In genomic region chr16:84243732-84244131, GRCh38 we compare ENCODE assay signal across 14 cellular contexts. TPM values are rescaled to one million over a fixed set of nuclear protein-coding genes. Genes with fewer than 3 reads are reported as not detected.
DNase-seq lines count a peak whose midpoint lies in the region; ATAC-seq, FAIRE-seq and TF ChIP-seq lines count a peak whose summit lies in the region.
"Had no signal": no experiment of that assay in that cellular context is flagged by ENCODE, and none has a peak within 500 bp of the region (broad histone marks: within the 10 kb centered on the region; RNA-seq: fewer than 3 reads in every experiment).

No MANE protein-coding gene starts in this region.

- no peak for TF ChIP-seq POLR2A in NB4 (IDR thresholded peaks at IDR 0.05; ENCODE audit: extremely low read depth, insufficient read length)
- TF ChIP-seq POLR2A in H1 (IDR thresholded peaks at IDR 0.05; ENCODE audit: control extremely low read depth in 1 of 2, low read depth in 2 of 2, low read length in 2 of 2), result no peak

- H3K27me3 ChIP-seq in SK-N-SH (ENCODE audit: insufficient read depth), result no peaks in the 10 kb centered on the region; the same call in 1 of the 2 replicates
- no peaks in the 10 kb centered on the region; a peak in 1 of 7 replicates for H3K27me3 ChIP-seq in H1 (replicated peaks in 1 of 4; ENCODE audit: control insufficient read depth in 3 of 4, extremely low read depth in 1 of 4, insufficient read depth in 3 of 4, low read length in 3 of 4)
- H3K27me3 ChIP-seq: BLaER1 had no signal

- ATAC-seq in SK-N-SH treated with all-trans-retinoic acid at 6 μM for 48 hours (0 out of 3 replicates have a peak, but pooled peaks have one; percentile 28), GM18873 (IDR thresholded peaks at IDR 0.05; ENCODE audit: low FRiP score, unreplicated experiment) (no peak), HG03025 (IDR thresholded peaks at IDR 0.05; ENCODE audit: low FRiP score, unreplicated experiment) (no peak)

- H2BK20ac ChIP-seq in H1 (ENCODE audit: low read length), result no peak overlapping the region

- no peak overlapping the region for H2BK15ac ChIP-seq in H1 (ENCODE audit: low read length)

- H3K36me3 ChIP-seq in SK-N-SH (replicated peaks in 1 of 2; ENCODE audit: control insufficient read depth in 1 of 2, insufficient read depth in 2 of 2, low read length in 1 of 2) (no peaks in the 10 kb centered on the region), H1 (ENCODE audit: control insufficient read depth in 2 of 4, insufficient read depth in 4 of 4, low read length in 3 of 4) (no peaks in the 10 kb centered on the region)
- H3K36me3 ChIP-seq: BLaER1 had no signal

- TF ChIP-seq RAD21 in SK-N-SH (IDR thresholded peaks at IDR 0.05; ENCODE audit: low read length), result no peak
- TF ChIP-seq RAD21 in H1 (IDR thresholded peaks at IDR 0.05 in 1 of 2, conservative IDR thresholded peaks at IDR 0.05 in 1 of 2; ENCODE audit: low read depth in 2 of 2, low read length in 2 of 2), result no peak

- H3K18ac ChIP-seq in H1 (ENCODE audit: extremely low read depth, low read length), result no peak overlapping the region

- H2BK5ac ChIP-seq in H1 (ENCODE audit: low read depth, low read length), result no peak overlapping the region

- FAIRE-seq in H1 (lab: Jason Lieb, UNC) (no peak), frontal cortex (lab: Jason Lieb, UNC) (no peak)

- H3K79me1 ChIP-seq in H1 (ENCODE audit: low read depth, low read length), result no peaks in the 10 kb centered on the region

- H3K9me2 ChIP-seq in SK-N-SH, result no peaks in the 10 kb centered on the region

- peaks cover 0 to 11% of the 10 kb centered on the region in 2 experiments; a peak in 1 of 4 replicates for H3K4me1 ChIP-seq in SK-N-SH (ENCODE audit: control insufficient read depth in 1 of 2, insufficient read depth in 2 of 2, low read depth in 1 of 2, low read length in 1 of 2)
- no peaks in the 10 kb centered on the region for H3K4me1 ChIP-seq in H1 (replicated peaks in 1 of 4; ENCODE audit: control insufficient read depth in 3 of 4, insufficient read depth in 4 of 4, low read length in 3 of 4)
- H3K4me1 ChIP-seq: Caco-2 had no signal

- no peak for TF ChIP-seq EP300 in SK-N-SH (IDR thresholded peaks at IDR 0.05; ENCODE audit: borderline replicate concordance in 1 of 2, low read depth in 1 of 2, low read length in 1 of 2)
- no peak for TF ChIP-seq EP300 in H1 (IDR thresholded peaks at IDR 0.05; ENCODE audit: borderline replicate concordance in 1 of 2, low read depth in 2 of 2, low read length in 2 of 2)

- DNase-seq in SK-N-SH (no peak), NB4 (ENCODE audit: low read depth) (peak; percentile 29), H1 (ENCODE audit: low read depth in 1 of 2, low spot score in 2 of 2) (no peak), frontal cortex (ENCODE audit: low spot score in 2 of 2) (no peak)
- DNase-seq: 8988T; AML-193; Caco-2; CD8-positive, alpha-beta memory T cell; GM23248; H9 had no signal

- no peak overlapping the region for H3K23ac ChIP-seq in H1 (ENCODE audit: insufficient read length)

- H3K4me3 ChIP-seq in SK-N-SH (ENCODE audit: low read depth in 2 of 2, low read length in 1 of 2) (no peak overlapping the region), NB4 (ENCODE audit: low read depth, low read length) (no peak overlapping the region), H1 (ENCODE audit: extremely low read depth in 1 of 4, insufficient read depth in 2 of 4, low read depth in 3 of 4, low read length in 4 of 4) (no peak overlapping the region)
- H3K4me3 ChIP-seq: BLaER1, GM23248 had no signal

- H3K14ac ChIP-seq in H1 (ENCODE audit: insufficient read length), result no peak overlapping the region

- no peak overlapping the region for H2BK120ac ChIP-seq in H1 (replicated peaks; ENCODE audit: low read depth, low read length)

- H4K8ac ChIP-seq in H1 (ENCODE audit: extremely low read depth, insufficient read depth, low read length), result no peak overlapping the region

- no peak overlapping the region for H2BK12ac ChIP-seq in H1 (ENCODE audit: low read depth, low read length)

- no peak overlapping the region for H2AK5ac ChIP-seq in H1 (ENCODE audit: low read depth, low read length)

- no peak overlapping the region for H3K4me2 ChIP-seq in SK-N-SH
- H3K4me2 ChIP-seq in H1 (ENCODE audit: insufficient read depth in 1 of 2, low read depth in 2 of 2, low read length in 2 of 2), result no peak overlapping the region
- H3K4me2 ChIP-seq: BLaER1 had no signal

- H2AFZ ChIP-seq in SK-N-SH (ENCODE audit: low read depth) (no peak overlapping the region), H1 (ENCODE audit: low read length) (no peak overlapping the region)
- H2AFZ ChIP-seq: GM23248 had no signal

- H4K20me1 ChIP-seq in SK-N-SH (ENCODE audit: insufficient read depth), result no peaks in the 10 kb centered on the region
- no peaks in the 10 kb centered on the region for H4K20me1 ChIP-seq in H1 (replicated peaks in 1 of 2; ENCODE audit: control insufficient read depth in 1 of 2, insufficient read depth in 2 of 2, low read length in 2 of 2)

- TF ChIP-seq CTCF in SK-N-SH (IDR thresholded peaks at IDR 0.05) (no peak), NB4 (IDR thresholded peaks at IDR 0.05; ENCODE audit: low read depth, low read length) (no peak), H1 (IDR thresholded peaks at IDR 0.05; ENCODE audit: control extremely low read depth in 1 of 3, insufficient read depth in 1 of 3, low read depth in 1 of 3, low read length in 3 of 3) (no peak)

- H3F3A ChIP-seq in SK-N-SH (replicated peaks; ENCODE audit: insufficient read depth), result no peaks in the 10 kb centered on the region

- POLR2A ChIA-PET in SK-N-SH (lab: Yijun Ruan, JAX) (no interaction called here), H1 (lab: Charles Lee; ENCODE audit: partially characterized antibody) (no interaction called here)

- H3K79me2 ChIP-seq in SK-N-SH (ENCODE audit: insufficient read depth), result no peaks in the 10 kb centered on the region
- H3K79me2 ChIP-seq in H1 (ENCODE audit: control insufficient read depth in 1 of 2, insufficient read depth in 2 of 2, low read length in 2 of 2), result no peaks in the 10 kb centered on the region

- no peak overlapping the region for H4K91ac ChIP-seq in H1 (replicated peaks; ENCODE audit: insufficient read length, low read length)

- no peaks in the 10 kb centered on the region for H3K23me2 ChIP-seq in H1 (ENCODE audit: low read depth, low read length)

- H3K9me3 ChIP-seq in SK-N-SH (no peaks in the 10 kb centered on the region), H1 (ENCODE audit: insufficient read depth in 2 of 2, low read depth in 1 of 2, low read length in 1 of 2) (no peaks in the 10 kb centered on the region; a peak in 1 of 4 replicates)
- H3K9me3 ChIP-seq: BLaER1, Caco-2 had no signal

- CTCF ChIA-PET in SK-N-SH (lab: Yijun Ruan, JAX), result no interaction called here
- CTCF ChIA-PET in H1 (lab: Charles Lee; ENCODE audit: partially characterized antibody), result interaction anchor here (0.8 to 2.2 kb wide), 3 partner anchors 22 to 64 kb away, joined by 3 to 6 read pairs (median 4); no protein-coding TSS in a partner anchor

- H3K4ac ChIP-seq in H1 (replicated peaks; ENCODE audit: insufficient read length, low read depth, low read length), result no peak overlapping the region

- H3K9ac ChIP-seq in SK-N-SH, result no peak overlapping the region
- H3K9ac ChIP-seq in H1 (replicated peaks in 1 of 4; ENCODE audit: extremely low read depth in 1 of 4, low read depth in 3 of 4, low read length in 3 of 4), result no peak overlapping the region
- H3K9ac ChIP-seq: BLaER1, GM23248 had no signal

- 50% methylated on average over 1 of the region's 1 CpG for WGBS in SK-N-SH (ENCODE audit: low lambda C conversion rate)
- 91% methylated on average over 1 of the region's 1 CpG; no CpG with 5 or more reads in 1 of the 2 experiments for WGBS in H1 (ENCODE audit: extremely low coverage in 1 of 2, insufficient coverage in 1 of 2, insufficient read length in 1 of 2, insufficient replicate concordance in 2 of 2, low coverage in 1 of 2, low lambda C conversion rate in 2 of 2, missing lambda C conversion rate in 1 of 2), 2 experiments

- no peak overlapping the region for H3K56ac ChIP-seq in H1 (replicated peaks; ENCODE audit: insufficient read length, low read depth, low read length)

- H3K27ac ChIP-seq in SK-N-SH (ENCODE audit: low read depth in 2 of 2, low read length in 1 of 2) (no peak overlapping the region), H1 (ENCODE audit: low read depth, low read length) (no peak overlapping the region)
- H3K27ac ChIP-seq: BLaER1, GM23248 had no signal

- no peak overlapping the region for H4K5ac ChIP-seq in H1 (ENCODE audit: insufficient read length, low read depth, low read length)

RNA-seq across cellular contexts. Expression of gene KCNG4, which starts 3.9 kb away (rescaled TPM):
- polyA plus RNA-seq in SK-N-SH (2012; rRNA removed) (0.02 TPM in 1 of 2 replicates, not detected in the other), H1 (2011; rRNA removed) (not detected in 2 replicates)
- polyA plus RNA-seq in SK-N-SH (2012; cell fraction: cytosol; rRNA removed), result under 0.01 TPM in 1 of 2 replicates, not detected in the other
- 0.01 TPM in 1 of 2 replicates, not detected in the other for polyA plus RNA-seq in SK-N-SH (2012; cell fraction: nucleus; rRNA removed)
- total RNA-seq in H1 (2021; fragmentation: NEBNext Ultra II Directional; extraction: Animal tissue kit (Norgen Biotek cat#: 25700)), result not detected in 2 replicates
- not detected for polyA plus RNA-seq in H1 (2011; cell fraction: cytosol; rRNA removed)
- not detected for polyA plus RNA-seq in H1 (2011; cell fraction: nucleus; rRNA removed)
- not detected in 4 replicates for polyA plus RNA-seq in H1 (2012, experiment 1 of 2)
- polyA plus RNA-seq in H1 (2012, experiment 2 of 2), result not detected
- not detected for polyA plus RNA-seq in H1 (2013, experiment 1 of 2)
- not detected for polyA plus RNA-seq in H1 (2013, experiment 2 of 2)
- polyA minus RNA-seq in H1 (2011; rRNA and poly(A)+ RNA removed), result 0.02 TPM in 1 of 2 replicates, not detected in the other
- polyA minus RNA-seq in H1 (2011; cell fraction: cytosol; rRNA and poly(A)+ RNA removed), result not detected
- not detected for polyA minus RNA-seq in H1 (2011; cell fraction: nucleus; rRNA and poly(A)+ RNA removed)
- total RNA-seq in frontal cortex, result not detected
- total RNA-seq: Caco-2; CD8-positive, alpha-beta memory T cell; GM23248; H9 had no signal
- polyA plus RNA-seq: CD8-positive, alpha-beta memory T cell; GM23248 had no signal

RNA-seq across cellular contexts. Expression of gene WFDC1, which starts 50.9 kb away (rescaled TPM):
- polyA plus RNA-seq in SK-N-SH (2012; rRNA removed), result 0.03 and 0.23 TPM in 2 replicates
- polyA plus RNA-seq in SK-N-SH (2012; cell fraction: cytosol; rRNA removed), result 0.05 and 0.08 TPM in 2 replicates
- 0.02 TPM in 1 of 2 replicates, not detected in the other for polyA plus RNA-seq in SK-N-SH (2012; cell fraction: nucleus; rRNA removed)
- 1.1 and 1.6 TPM in 2 replicates for total RNA-seq in H1 (2021; fragmentation: NEBNext Ultra II Directional; extraction: Animal tissue kit (Norgen Biotek cat#: 25700))
- polyA plus RNA-seq in H1 (2011; rRNA removed), result 0.52 and 0.70 TPM in 2 replicates
- polyA plus RNA-seq in H1 (2011; cell fraction: cytosol; rRNA removed), result 0.61 TPM
- 0.64 TPM for polyA plus RNA-seq in H1 (2011; cell fraction: nucleus; rRNA removed)
- 0.36 to 1.2 TPM (median 0.46 TPM) in 4 replicates for polyA plus RNA-seq in H1 (2012, experiment 1 of 2)
- polyA plus RNA-seq in H1 (2012, experiment 2 of 2), result 0.22 TPM
- polyA plus RNA-seq in H1 (2013, experiment 1 of 2), result 0.71 TPM
- 0.99 TPM for polyA plus RNA-seq in H1 (2013, experiment 2 of 2)
- not detected in 2 replicates for polyA minus RNA-seq in H1 (2011; rRNA and poly(A)+ RNA removed)
- polyA minus RNA-seq in H1 (2011; cell fraction: cytosol; rRNA and poly(A)+ RNA removed), result not detected
- not detected for polyA minus RNA-seq in H1 (2011; cell fraction: nucleus; rRNA and poly(A)+ RNA removed)
- 0.82 TPM for total RNA-seq in frontal cortex
- total RNA-seq: Caco-2; CD8-positive, alpha-beta memory T cell had no signal
- polyA plus RNA-seq: CD8-positive, alpha-beta memory T cell had no signal

RNA-seq across cellular contexts. Expression of gene ADAD2, which starts 52.8 kb away (rescaled TPM):
- polyA plus RNA-seq in SK-N-SH (2012; rRNA removed) (not detected in 2 replicates), H1 (2011; rRNA removed) (1.2 and 2.3 TPM in 2 replicates)
- not detected in 2 replicates for polyA plus RNA-seq in SK-N-SH (2012; cell fraction: cytosol; rRNA removed)
- 0.02 and 0.04 TPM in 2 replicates for polyA plus RNA-seq in SK-N-SH (2012; cell fraction: nucleus; rRNA removed)
- total RNA-seq in H1 (2021; fragmentation: NEBNext Ultra II Directional; extraction: Animal tissue kit (Norgen Biotek cat#: 25700)), result 1.3 and 1.6 TPM in 2 replicates
- 1.8 TPM for polyA plus RNA-seq in H1 (2011; cell fraction: cytosol; rRNA removed)
- polyA plus RNA-seq in H1 (2011; cell fraction: nucleus; rRNA removed), result 4.1 TPM
- polyA plus RNA-seq in H1 (2012, experiment 1 of 2), result 0.64 to 0.78 TPM (median 0.70 TPM) in 4 replicates
- polyA plus RNA-seq in H1 (2012, experiment 2 of 2), result 0.46 TPM
- polyA plus RNA-seq in H1 (2013, experiment 1 of 2), result 0.51 TPM
- 0.33 TPM for polyA plus RNA-seq in H1 (2013, experiment 2 of 2)
- 0.17 and 0.25 TPM in 2 replicates for polyA minus RNA-seq in H1 (2011; rRNA and poly(A)+ RNA removed)
- polyA minus RNA-seq in H1 (2011; cell fraction: cytosol; rRNA and poly(A)+ RNA removed), result 1.9 TPM
- polyA minus RNA-seq in H1 (2011; cell fraction: nucleus; rRNA and poly(A)+ RNA removed), result 0.90 TPM
- total RNA-seq in frontal cortex, result not detected
- total RNA-seq: Caco-2, GM23248 had no signal
- polyA plus RNA-seq: CD8-positive, alpha-beta memory T cell; GM23248 had no signal

RNA-seq across cellular contexts. Expression of gene TAF1C, which starts 56.9 kb away (rescaled TPM):
- polyA plus RNA-seq in SK-N-SH (2012; rRNA removed) (49.3 and 56.1 TPM in 2 replicates), H1 (2011; rRNA removed) (44.6 and 81.6 TPM in 2 replicates)
- 7.4 and 12.2 TPM in 2 replicates for polyA plus RNA-seq in SK-N-SH (2012; cell fraction: cytosol; rRNA removed)
- 440 and 505 TPM in 2 replicates for polyA plus RNA-seq in SK-N-SH (2012; cell fraction: nucleus; rRNA removed)
- total RNA-seq in H1 (2021; fragmentation: NEBNext Ultra II Directional; extraction: Animal tissue kit (Norgen Biotek cat#: 25700)), result 63.8 and 68.0 TPM in 2 replicates
- polyA plus RNA-seq in H1 (2011; cell fraction: cytosol; rRNA removed), result 60.1 TPM
- polyA plus RNA-seq in H1 (2011; cell fraction: nucleus; rRNA removed), result 466 TPM
- 65.5 to 73.4 TPM (median 68.4 TPM) in 4 replicates for polyA plus RNA-seq in H1 (2012, experiment 1 of 2)
- 42.0 TPM for polyA plus RNA-seq in H1 (2012, experiment 2 of 2)
- polyA plus RNA-seq in H1 (2013, experiment 1 of 2), result 52.5 TPM
- polyA plus RNA-seq in H1 (2013, experiment 2 of 2), result 44.5 TPM
- polyA minus RNA-seq in H1 (2011; rRNA and poly(A)+ RNA removed), result 38.9 and 40.4 TPM in 2 replicates
- polyA minus RNA-seq in H1 (2011; cell fraction: cytosol; rRNA and poly(A)+ RNA removed), result 37.3 TPM
- 82.2 TPM for polyA minus RNA-seq in H1 (2011; cell fraction: nucleus; rRNA and poly(A)+ RNA removed)
- 18.8 TPM for total RNA-seq in frontal cortex
